In genomic region chr17:69596141-69596540, GRCh38 we compare ENCODE assay signal across 24 cellular contexts.
DNase-seq lines count a peak whose midpoint lies in the region; ATAC-seq, FAIRE-seq and TF ChIP-seq lines count a peak whose summit lies in the region.
"Had no signal": no experiment of that assay in that cellular context is flagged by ENCODE, and none has a peak within 500 bp of the region (broad histone marks: within the 10 kb centered on the region; RNA-seq: fewer than 3 reads in every experiment).

No MANE protein-coding gene starts in this region.

- no peak for TF ChIP-seq EP300 in ovary (IDR thresholded peaks at IDR 0.05)

- H2AK5ac ChIP-seq in H9 (ENCODE audit: insufficient read length, low read length), result no peak overlapping the region
- peak overlapping the region; percentile 74 for H2AK5ac ChIP-seq in mesenchymal stem cell (ENCODE audit: low read length, severe bottlenecking)

- no peak overlapping the region for H3K9ac ChIP-seq in H9 (ENCODE audit: extremely low read depth, insufficient read length, low read length)
- H3K9ac ChIP-seq in mesenchymal stem cell (ENCODE audit: low read length), result no peak overlapping the region
- no peak overlapping the region for H3K9ac ChIP-seq in parathyroid adenoma
- H3K9ac ChIP-seq: BLaER1 treated with 17β-estradiol and CSF1 and Interleukin-3, amounts not matched to agents 10 nM and 100 nM had no signal

- H3K9me3 ChIP-seq in H9 (ENCODE audit: control insufficient read depth, low read depth, low read length), result no peaks in the 10 kb centered on the region
- H3K9me3 ChIP-seq in mesenchymal stem cell (ENCODE audit: control insufficient read depth, low read length), result no peaks in the 10 kb centered on the region
- no peaks in the 10 kb centered on the region for H3K9me3 ChIP-seq in parathyroid adenoma (ENCODE audit: control insufficient read depth, low read length)
- no peaks in the 10 kb centered on the region for H3K9me3 ChIP-seq in ovary
- no peaks in the 10 kb centered on the region for H3K9me3 ChIP-seq in right lobe of liver
- H3K9me3 ChIP-seq: A549, BE2C had no signal

- TF ChIP-seq CTCF in H9 (conservative IDR thresholded peaks at IDR 0.05), result no peak
- TF ChIP-seq CTCF in parathyroid adenoma (IDR thresholded peaks at IDR 0.05), result no peak
- no peak for TF ChIP-seq CTCF in ovary (IDR thresholded peaks at IDR 0.05)
- TF ChIP-seq CTCF in right lobe of liver (IDR thresholded peaks at IDR 0.05), result no peak

- H3K27ac ChIP-seq in H9 (ENCODE audit: insufficient read length, low read depth, low read length) (no peak overlapping the region), mesenchymal stem cell (ENCODE audit: low read length, poor library complexity, severe bottlenecking) (no peak overlapping the region), parathyroid adenoma (peak overlapping the region; percentile 63), ovary (no peak overlapping the region), right lobe of liver (no peak overlapping the region)
- H3K27ac ChIP-seq: A549; BLaER1 treated with 17β-estradiol and CSF1 and Interleukin-3, amounts not matched to agents 10 nM and 100 nM had no signal

- H3K4me1 Mint-ChIP-seq in H9, result peaks cover 0 to 4% of the 10 kb centered on the region in 2 experiments; a peak in 1 of 4 replicates
- H3K4me1 Mint-ChIP-seq: CD8-positive, alpha-beta memory T cell had no signal

- H3T11ph ChIP-seq in H9 (ENCODE audit: low read length), result no peak overlapping the region

- no peak for DNase-seq in H9
- DNase-seq in mesenchymal stem cell, result no peak
- no peak for DNase-seq in ovary
- no peak for DNase-seq in GM12891 (ENCODE audit: insufficient read length, low spot score)
- DNase-seq in right lobe of liver, result no peak
- DNase-seq in stimulated activated naive CD8-positive, alpha-beta T cell treated with anti-CD3 and anti-CD28 coated beads, Interleukin-15, Interleukin-2, amounts not matched to agents 100 U/mL and 50 U/mL, for 24 hours, result no peak
- DNase-seq: 8988T; ACHN; AML-193; BE2C; CD4-positive, alpha-beta T cell; CD8-positive, alpha-beta memory T cell; DMS 273 treated with DMSO at 0.1 percent for 48 hours; DMS79 treated with DMSO at 0.1 percent for 48 hours; GF-D8; H7 had no signal

- H3K4me2 ChIP-seq in H9 (ENCODE audit: insufficient read depth, insufficient read length, low read length) (no peak overlapping the region), mesenchymal stem cell (ENCODE audit: low read length, poor library complexity, severe bottlenecking) (no peak overlapping the region), parathyroid adenoma (ENCODE audit: low read length) (no peak overlapping the region)
- H3K4me2 ChIP-seq: A549; BLaER1 treated with 17β-estradiol and CSF1 and Interleukin-3, amounts not matched to agents 10 nM and 100 nM had no signal

- H2BK15ac ChIP-seq in H9 (ENCODE audit: low read depth, low read length), result no peak overlapping the region
- H2BK15ac ChIP-seq in mesenchymal stem cell (ENCODE audit: low read depth, poor library complexity, severe bottlenecking), result no peak overlapping the region

- H2AFZ ChIP-seq in H9 (ENCODE audit: low read length), result no peak overlapping the region
- H2AFZ ChIP-seq in mesenchymal stem cell (ENCODE audit: low read depth, low read length), result no peak overlapping the region
- H2AFZ ChIP-seq in parathyroid adenoma, result peak overlapping the region; percentile 82

- H3K23me2 ChIP-seq in H9 (ENCODE audit: insufficient read length, low read depth, low read length, poor library complexity, severe bottlenecking), result no peaks in the 10 kb centered on the region

- H3K79me1 ChIP-seq in H9 (ENCODE audit: insufficient read depth, low read depth, low read length, poor library complexity, severe bottlenecking) (no peaks in the 10 kb centered on the region), mesenchymal stem cell (replicated peaks; ENCODE audit: low read length, poor library complexity, severe bottlenecking) (no peaks in the 10 kb centered on the region)

- H4K8ac ChIP-seq in H9 (replicated peaks; ENCODE audit: insufficient read length, low read depth, low read length), result no peak overlapping the region
- H4K8ac ChIP-seq in mesenchymal stem cell (ENCODE audit: low read length), result no peak overlapping the region

- H2BK12ac ChIP-seq in H9 (ENCODE audit: insufficient read length, low read depth, low read length), result no peak overlapping the region
- peak overlapping the region in 1 of 2 experiments; percentile 1 for H2BK12ac ChIP-seq in mesenchymal stem cell (ENCODE audit: low read length in 2 of 2)

- no peaks in the 10 kb centered on the region for H3K27me3 Mint-ChIP-seq in H9 (ENCODE audit: low read depth)
- H3K27me3 Mint-ChIP-seq: CD4-positive, alpha-beta T cell had no signal

- no peaks in the 10 kb centered on the region for H4K20me1 ChIP-seq in H9 (ENCODE audit: control insufficient read depth, insufficient read depth, insufficient read length)
- H4K20me1 ChIP-seq: BLaER1 treated with 17β-estradiol and CSF1 and Interleukin-3, amounts not matched to agents 10 nM and 100 nM had no signal

- H4K91ac ChIP-seq in H9 (ENCODE audit: insufficient read length, low read depth, low read length) (no peak overlapping the region), mesenchymal stem cell (ENCODE audit: low read length) (no peak overlapping the region)

- no peak overlapping the region for H3K14ac ChIP-seq in H9 (ENCODE audit: insufficient read depth, low read length)
- H3K14ac ChIP-seq in mesenchymal stem cell (ENCODE audit: low read length in 2 of 2), result peak overlapping the region in 1 of 2 experiments; percentile 12

- H3K4me3 ChIP-seq in mesenchymal stem cell (ENCODE audit: insufficient read depth in 1 of 2, low read depth in 1 of 2, low read length in 2 of 2) (no peak overlapping the region), parathyroid adenoma (ENCODE audit: low read depth, low read length) (no peak overlapping the region), ovary (no peak overlapping the region), right lobe of liver (no peak overlapping the region)
- H3K4me3 ChIP-seq: A549; BLaER1 treated with 17β-estradiol and CSF1 and Interleukin-3, amounts not matched to agents 10 nM and 100 nM had no signal

- no peaks in the 10 kb centered on the region for H3K9me3 Mint-ChIP-seq in H9
- H3K9me3 Mint-ChIP-seq: CD4-positive, alpha-beta T cell; CD8-positive, alpha-beta memory T cell had no signal

- H3K4ac ChIP-seq in H9 (ENCODE audit: low read depth, low read length) (no peak overlapping the region), mesenchymal stem cell (ENCODE audit: low read depth in 1 of 2, low read length in 2 of 2) (peak overlapping the region in 1 of 2 experiments; percentile 45)

- no peak for ATAC-seq in right lobe of liver
- no peak for ATAC-seq in stimulated activated naive CD8-positive, alpha-beta T cell treated with anti-CD3 and anti-CD28 coated beads, Interleukin-15, Interleukin-2, amounts not matched to agents 100 U/mL and 50 U/mL, for 24 hours
- ATAC-seq: A549, HCT116 had no signal

- H3K27ac Mint-ChIP-seq in H9, result peak overlapping the region in 2 of 3 experiments; percentile 31 to 78; a peak in 1 of 7 replicates
- H3K27ac Mint-ChIP-seq: CD4-positive, alpha-beta T cell; CD8-positive, alpha-beta memory T cell had no signal

- no peaks in the 10 kb centered on the region for H3K79me2 ChIP-seq in H9 (ENCODE audit: insufficient read depth, low read length)
- no peaks in the 10 kb centered on the region for H3K79me2 ChIP-seq in parathyroid adenoma

- no peaks in the 10 kb centered on the region for H3K36me3 ChIP-seq in mesenchymal stem cell (ENCODE audit: control insufficient read depth in 1 of 2, insufficient read depth in 2 of 2, low read depth in 1 of 2, low read length in 2 of 2)
- H3K36me3 ChIP-seq in parathyroid adenoma (ENCODE audit: control insufficient read depth, insufficient read depth, low read length), result no peaks in the 10 kb centered on the region
- H3K36me3 ChIP-seq in ovary, result no peaks in the 10 kb centered on the region
- no peaks in the 10 kb centered on the region for H3K36me3 ChIP-seq in right lobe of liver
- H3K36me3 ChIP-seq: BE2C; BLaER1 treated with 17β-estradiol and CSF1 and Interleukin-3, amounts not matched to agents 10 nM and 100 nM had no signal

- no peaks in the 10 kb centered on the region for H3K36me3 Mint-ChIP-seq in H9 (ENCODE audit: insufficient read depth in 1 of 3, low read depth in 3 of 3)
- H3K36me3 Mint-ChIP-seq: CD14-positive monocyte had no signal

- H2BK20ac ChIP-seq in H9 (ENCODE audit: low read depth, low read length, poor library complexity, severe bottlenecking), result no peak overlapping the region

- H3K18ac ChIP-seq in H9 (ENCODE audit: insufficient read length, low read depth, low read length), result no peak overlapping the region
- no peak overlapping the region for H3K18ac ChIP-seq in mesenchymal stem cell (ENCODE audit: low read depth in 1 of 2, low read length in 2 of 2)

- intact Hi-C loops in ovary (cut with DNase I) (no loop called here), right lobe of liver (cut with DNase I) (no loop called here)

- H4K5ac ChIP-seq in H9 (ENCODE audit: insufficient read length, low read depth, low read length), result no peak overlapping the region

- FAIRE-seq in GM12891 (lab: Jason Lieb, UNC), result no peak
- FAIRE-seq: D721Med, GM19239, H1 had no signal

- H3K27me3 ChIP-seq in H9 (ENCODE audit: insufficient read depth, low read length) (no peaks in the 10 kb centered on the region), mesenchymal stem cell (ENCODE audit: control insufficient read depth in 1 of 2, insufficient read depth in 1 of 2, low read length in 2 of 2) (no peaks in the 10 kb centered on the region), parathyroid adenoma (ENCODE audit: control insufficient read depth, insufficient read depth, low read length) (no peaks in the 10 kb centered on the region), ovary (no peaks in the 10 kb centered on the region), right lobe of liver (no peaks in the 10 kb centered on the region)
- H3K27me3 ChIP-seq: BE2C; BLaER1 treated with 17β-estradiol and CSF1 and Interleukin-3, amounts not matched to agents 10 nM and 100 nM had no signal

- H2BK5ac ChIP-seq in H9 (ENCODE audit: insufficient read length, low read length) (no peak overlapping the region), mesenchymal stem cell (ENCODE audit: low read depth, low read length, poor library complexity, severe bottlenecking) (no peak overlapping the region)

- H2BK120ac ChIP-seq in H9 (ENCODE audit: low read depth, low read length, poor library complexity, severe bottlenecking), result no peak overlapping the region
- H2BK120ac ChIP-seq in mesenchymal stem cell (ENCODE audit: low read depth, low read length), result no peak overlapping the region

- H3K56ac ChIP-seq in H9 (ENCODE audit: insufficient read length, low read depth, low read length), result no peak overlapping the region

- H3K4me1 ChIP-seq in H9 (ENCODE audit: insufficient read depth, low read length) (no peaks in the 10 kb centered on the region), mesenchymal stem cell (ENCODE audit: control insufficient read depth, insufficient read depth, low read depth, low read length) (no peaks in the 10 kb centered on the region), parathyroid adenoma (peaks cover 11% of the 10 kb centered on the region), ovary (ENCODE audit: insufficient read depth) (no peaks in the 10 kb centered on the region), right lobe of liver (no peaks in the 10 kb centered on the region)
- H3K4me1 ChIP-seq: BE2C had no signal

- no peak overlapping the region for H3K4me3 Mint-ChIP-seq in H9
- H3K4me3 Mint-ChIP-seq: CD14-positive monocyte; CD4-positive, alpha-beta T cell; CD8-positive, alpha-beta memory T cell had no signal

- no CpG with 5 or more reads among the region's 9 CpGs for WGBS in H9 (ENCODE audit: extremely low coverage, insufficient read length, low lambda C conversion rate)
- 86% methylated on average over 9 of the region's 9 CpGs for WGBS in mesenchymal stem cell
- 77 to 85% (median 81%) methylated on average over 9 of the region's 9 CpGs for WGBS in ovary, 3 donors
- 78% methylated on average over 3 of the region's 9 CpGs for WGBS in right lobe of liver (ENCODE audit: insufficient coverage, low coverage, low lambda C conversion rate, missing lambda C conversion rate)

- H3K23ac ChIP-seq in H9 (ENCODE audit: insufficient read length, low read depth, low read length) (no peak overlapping the region), mesenchymal stem cell (ENCODE audit: low read length in 2 of 2) (no peak overlapping the region)

- no peak for TF ChIP-seq POLR2A in ovary (IDR thresholded peaks at IDR 0.05)
- no peak for TF ChIP-seq POLR2A in GM12891 (IDR thresholded peaks at IDR 0.05; ENCODE audit: low read depth, low read length)
- TF ChIP-seq POLR2A in right lobe of liver (IDR thresholded peaks at IDR 0.05), result no peak
